In genomic region chr10:60008816-60009215, GRCh38 we compare ENCODE assay signal across 17 cellular contexts.
"Had no signal": no experiment of that assay in that cellular context is flagged by ENCODE, and none has a peak within 500 bp of the region (broad histone marks: within the 10 kb centered on the region; RNA-seq: fewer than 3 reads in every experiment).

No MANE protein-coding gene starts in this region.

- H3K36me3 Mint-ChIP-seq: naive B cell, neural progenitor cell had no signal

- H3K27ac Mint-ChIP-seq: activated T-helper 17 cell treated with anti-CD3 and anti-CD28 coated beads, Interleukin-2, amount 50 U/mL, for 72 hours; naive B cell; neural progenitor cell; stimulated activated naive CD8-positive, alpha-beta T cell treated with anti-CD3 and anti-CD28 coated beads, Interleukin-15, amount 100 ng/mL, for 72 hours had no signal

- H3K9me3 Mint-ChIP-seq: activated T-helper 17 cell treated with anti-CD3 and anti-CD28 coated beads, Interleukin-2, amount 50 U/mL, for 72 hours; naive B cell; neural progenitor cell; stimulated activated naive CD8-positive, alpha-beta T cell treated with anti-CD3 and anti-CD28 coated beads, Interleukin-15, amount 100 ng/mL, for 72 hours had no signal

- ATAC-seq: activated T-helper 17 cell treated with anti-CD3 and anti-CD28 coated beads, Interleukin-2, amount 50 U/mL, for 72 hours; gastrocnemius medialis; heart left ventricle; left colon; lower lobe of right lung; sciatic nerve; stimulated activated naive CD8-positive, alpha-beta T cell treated with anti-CD3 and anti-CD28 coated beads, Interleukin-15, amount 100 ng/mL, for 72 hours; upper lobe of right lung had no signal

- H3K4me3 Mint-ChIP-seq: activated T-helper 17 cell treated with anti-CD3 and anti-CD28 coated beads, Interleukin-2, amount 50 U/mL, for 72 hours; naive B cell; neural progenitor cell; stimulated activated naive CD8-positive, alpha-beta T cell treated with anti-CD3 and anti-CD28 coated beads, Interleukin-15, amount 100 ng/mL, for 72 hours had no signal

- H3K27ac ChIP-seq: gastrocnemius medialis, heart left ventricle, lower lobe of right lung, neural progenitor cell, ovary, upper lobe of right lung had no signal

- H3K4me1 Mint-ChIP-seq: activated T-helper 17 cell treated with anti-CD3 and anti-CD28 coated beads, Interleukin-2, amount 50 U/mL, for 72 hours; naive B cell; stimulated activated naive CD8-positive, alpha-beta T cell treated with anti-CD3 and anti-CD28 coated beads, Interleukin-15, amount 100 ng/mL, for 72 hours had no signal

- DNase-seq: activated CD4-positive, alpha-beta T cell treated with anti-CD3 and anti-CD28 coated beads for 1 hour; activated CD4-positive, alpha-beta T cell treated with anti-CD3 and anti-CD28 coated beads, Interleukin-2, amount 50 U/mL, for 4 hours; activated naive CD4-positive, alpha-beta T cell treated with Interleukin-2 at 50 U/mL for 16 hours; gastrocnemius medialis; heart left ventricle; left colon; lower lobe of right lung; midbrain; naive B cell; ovary; stimulated activated CD4-positive, alpha-beta T cell treated with anti-CD3 and anti-CD28 coated beads, Interleukin-1b, Interleukin-23, amount 100 ng/mL, for 48 hours; stimulated activated naive CD8-positive, alpha-beta T cell treated with anti-CD3 and anti-CD28 coated beads, Interleukin-15, amount 100 ng/mL, for 72 hours; T-helper 1 cell; upper lobe of right lung had no signal
